In the genomic region with DNA sequence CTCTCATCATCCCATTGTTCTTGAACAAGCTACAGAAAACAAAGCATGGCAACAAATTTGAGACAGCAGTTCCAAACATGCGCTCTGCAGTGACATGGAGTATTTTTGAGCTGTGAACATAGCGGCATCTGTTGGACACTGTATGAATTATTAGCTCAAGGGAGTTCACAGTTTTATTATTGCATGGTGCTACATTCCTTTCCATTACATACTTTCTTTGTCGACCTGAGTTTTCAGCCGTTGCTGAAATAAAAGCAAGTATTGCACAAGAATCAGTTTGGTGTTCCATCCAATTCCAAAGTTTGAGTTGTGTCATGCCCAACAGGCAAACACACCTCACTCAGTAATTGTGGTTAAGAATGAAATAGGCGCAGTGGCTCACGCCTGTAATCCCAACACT, we compare ENCODE assay signal across 9 cellular contexts. TPM values are rescaled to one million over a fixed set of nuclear protein-coding genes. Genes with fewer than 3 reads are reported as not detected.
DNase-seq lines count a peak whose midpoint lies in the region; ATAC-seq and TF ChIP-seq lines count a peak whose summit lies in the region.
"Had no signal": no experiment of that assay in that cellular context is flagged by ENCODE, and none has a peak within 500 bp of the region (broad histone marks: within the 10 kb centered on the region; RNA-seq: fewer than 3 reads in every experiment).

No MANE protein-coding gene starts in this region.

- ATAC-seq in naive thymus-derived CD4-positive, alpha-beta T cell, result peak; percentile 54

- intact Hi-C loops in MCF 10A (cut with micrococcal nuclease), result loop anchor here (1.0 to 5.0 kb wide), 8 partner anchors 44 to 145 kb away; a partner anchor contains a TSS
- intact Hi-C loops in naive thymus-derived CD4-positive, alpha-beta T cell (cut with micrococcal nuclease), result loop anchor here (1.0 to 5.0 kb wide), 3 partner anchors 47 to 145 kb away; a partner anchor contains a TSS

- H3K4me3 ChIP-seq in GM12875 (ENCODE audit: low read depth, low read length), result no peak overlapping the region
- H3K4me3 ChIP-seq in naive thymus-derived CD4-positive, alpha-beta T cell (ENCODE audit: low read length), result no peak overlapping the region
- no peak overlapping the region for H3K4me3 ChIP-seq in effector memory CD4-positive, alpha-beta T cell (ENCODE audit: insufficient read depth, low read depth, low read length, poor library complexity, severe bottlenecking)

- peak; percentile 61 for DNase-seq in ACHN
- DNase-seq in NCI-H187 (lab: John Stamatoyannopoulos, UW), result peak; percentile 31 to 49
- peak; percentile 92 for DNase-seq in MCF 10A (ENCODE audit: unreplicated experiment)
- peak in 1 of 9 donors; percentile 6 for DNase-seq in naive thymus-derived CD4-positive, alpha-beta T cell
- no peak for DNase-seq in epidermal melanocyte (ENCODE audit: insufficient read length, low spot score)
- DNase-seq in glutamatergic neuron, result no peak
- no peak for DNase-seq in effector memory CD4-positive, alpha-beta T cell
- DNase-seq: activated naive CD8-positive, alpha-beta T cell treated with anti-CD3 and anti-CD28 coated beads, Interleukin-2, amount 10 ng/mL, durations not matched to agents 7 days and 5 days had no signal

- H3K9me3 ChIP-seq in naive thymus-derived CD4-positive, alpha-beta T cell (ENCODE audit: control insufficient read depth in 2 of 3, low read length in 3 of 3), result no peaks in the 10 kb centered on the region
- H3K9me3 ChIP-seq in effector memory CD4-positive, alpha-beta T cell (ENCODE audit: control insufficient read depth, low read length), result no peaks in the 10 kb centered on the region

- peaks cover 14% of the 10 kb centered on the region for H3K4me1 Mint-ChIP-seq in MCF 10A (ENCODE audit: insufficient read depth, unreplicated experiment)
- H3K4me1 Mint-ChIP-seq in naive thymus-derived CD4-positive, alpha-beta T cell, result peaks cover 0 to 3% (median 0%) of the 10 kb centered on the region in 7 donors
- no peaks in the 10 kb centered on the region for H3K4me1 Mint-ChIP-seq in glutamatergic neuron (ENCODE audit: low read depth, unreplicated experiment)

- no peaks in the 10 kb centered on the region for H3K27me3 Mint-ChIP-seq in MCF 10A (ENCODE audit: insufficient read depth, unreplicated experiment)
- H3K27me3 Mint-ChIP-seq in naive thymus-derived CD4-positive, alpha-beta T cell, result peaks cover 8 to 40% (median 26%) of the 10 kb centered on the region in 5 donors
- no peaks in the 10 kb centered on the region for H3K27me3 Mint-ChIP-seq in glutamatergic neuron (ENCODE audit: unreplicated experiment)

- TF ChIP-seq CTCF in GM12875 (IDR thresholded peaks at IDR 0.05; ENCODE audit: borderline replicate concordance, insufficient read depth, low read depth, low read length) (peak; percentile 28; the same call in 1 of the 2 replicates), MCF 10A (IDR thresholded peaks at IDR 0.05; ENCODE audit: unreplicated experiment) (peak; percentile 72), glutamatergic neuron (IDR thresholded peaks at IDR 0.05; ENCODE audit: partially characterized antibody, unreplicated experiment) (no peak)

- BruUV-seq in MCF 10A (replicated peaks; lab: Mats Ljungman, UMichigan), result no TSS peak

- POLR2A ChIA-PET in MCF 10A (lab: Yijun Ruan, JAX), result interaction anchor here (0.7 to 2.5 kb wide), 24 partner anchors 11 to 145 kb away, joined by 3 to 24 read pairs (median 4); a partner anchor contains a TSS
- POLR2A ChIA-PET in naive thymus-derived CD4-positive, alpha-beta T cell (lab: Charles Lee), result interaction anchor here (0.9 kb wide), 1 partner anchor 129 kb away, joined by 3 read pairs; no protein-coding TSS in a partner anchor

- H3K27ac ChIP-seq in naive thymus-derived CD4-positive, alpha-beta T cell (ENCODE audit: low read depth, low read length), result no peak overlapping the region
- H3K27ac ChIP-seq in effector memory CD4-positive, alpha-beta T cell (ENCODE audit: insufficient read depth, low read length, poor library complexity, severe bottlenecking), result no peak overlapping the region

- in situ Hi-C loops in ACHN (cut with HindIII; ENCODE audit: low pct_ligation_motif_present, low pct_unique_long_range_greater_than_20kb, low sequenced_read_pairs), result no loop called here

- H3K36me3 ChIP-seq in naive thymus-derived CD4-positive, alpha-beta T cell (ENCODE audit: control insufficient read depth in 2 of 3, insufficient read depth in 3 of 3, low read length in 3 of 3), result no peaks in the 10 kb centered on the region
- no peaks in the 10 kb centered on the region for H3K36me3 ChIP-seq in effector memory CD4-positive, alpha-beta T cell (ENCODE audit: control insufficient read depth, insufficient read depth, low read length)

- CTCF ChIA-PET in MCF 10A (lab: Yijun Ruan, JAX), result interaction anchor here (0.5 to 3.2 kb wide), 52 partner anchors 10 to 1122 kb away, joined by 3 to 52 read pairs (median 4); a partner anchor contains a TSS
- CTCF ChIA-PET in naive thymus-derived CD4-positive, alpha-beta T cell (lab: Charles Lee), result interaction anchor here (0.5 to 1.1 kb wide), 5 partner anchors 8 to 145 kb away, joined by 3 to 8 read pairs (median 3); no protein-coding TSS in a partner anchor

- H3K27ac Mint-ChIP-seq in MCF 10A (ENCODE audit: low read depth, unreplicated experiment), result no peak overlapping the region
- no peak overlapping the region for H3K27ac Mint-ChIP-seq in naive thymus-derived CD4-positive, alpha-beta T cell
- H3K27ac Mint-ChIP-seq in glutamatergic neuron (ENCODE audit: unreplicated experiment), result no peak overlapping the region
- H3K27ac Mint-ChIP-seq: activated naive CD8-positive, alpha-beta T cell treated with anti-CD3 and anti-CD28 coated beads, Interleukin-2, amount 10 ng/mL, durations not matched to agents 7 days and 5 days had no signal

- no peaks in the 10 kb centered on the region for H3K4me1 ChIP-seq in naive thymus-derived CD4-positive, alpha-beta T cell (ENCODE audit: control insufficient read depth in 2 of 2, insufficient read depth in 2 of 2, low read length in 2 of 2)
- no peaks in the 10 kb centered on the region for H3K4me1 ChIP-seq in effector memory CD4-positive, alpha-beta T cell (ENCODE audit: control insufficient read depth, insufficient read depth, low read length, poor library complexity, severe bottlenecking)

- H3K9me3 Mint-ChIP-seq in MCF 10A (ENCODE audit: unreplicated experiment) (no peaks in the 10 kb centered on the region), glutamatergic neuron (ENCODE audit: unreplicated experiment) (no peaks in the 10 kb centered on the region)
- H3K9me3 Mint-ChIP-seq in naive thymus-derived CD4-positive, alpha-beta T cell, result peaks cover 0 to 4% (median 0%) of the 10 kb centered on the region in 11 donors
- H3K9me3 Mint-ChIP-seq: activated naive CD8-positive, alpha-beta T cell treated with anti-CD3 and anti-CD28 coated beads, Interleukin-2, amount 10 ng/mL, durations not matched to agents 7 days and 5 days had no signal

- H3K36me3 Mint-ChIP-seq in MCF 10A (ENCODE audit: insufficient read depth, unreplicated experiment), result no peaks in the 10 kb centered on the region
- peaks cover 0 to 7% (median 0%) of the 10 kb centered on the region in 5 donors for H3K36me3 Mint-ChIP-seq in naive thymus-derived CD4-positive, alpha-beta T cell
- H3K36me3 Mint-ChIP-seq in glutamatergic neuron (ENCODE audit: unreplicated experiment), result no peaks in the 10 kb centered on the region
- H3K36me3 Mint-ChIP-seq: activated naive CD8-positive, alpha-beta T cell treated with anti-CD3 and anti-CD28 coated beads, Interleukin-2, amount 10 ng/mL, durations not matched to agents 7 days and 5 days had no signal

- H3K27me3 ChIP-seq in naive thymus-derived CD4-positive, alpha-beta T cell (ENCODE audit: control insufficient read depth in 2 of 2, insufficient read depth in 2 of 2, low read length in 2 of 2), result no peaks in the 10 kb centered on the region
- H3K27me3 ChIP-seq in effector memory CD4-positive, alpha-beta T cell (replicated peaks; ENCODE audit: control insufficient read depth, insufficient read depth, low read length, poor library complexity, severe bottlenecking), result no peaks in the 10 kb centered on the region

- H3K4me3 Mint-ChIP-seq in MCF 10A (ENCODE audit: unreplicated experiment) (no peak overlapping the region), glutamatergic neuron (ENCODE audit: unreplicated experiment) (no peak overlapping the region)
- no peak overlapping the region for H3K4me3 Mint-ChIP-seq in naive thymus-derived CD4-positive, alpha-beta T cell
- H3K4me3 Mint-ChIP-seq: activated naive CD8-positive, alpha-beta T cell treated with anti-CD3 and anti-CD28 coated beads, Interleukin-2, amount 10 ng/mL, durations not matched to agents 7 days and 5 days had no signal

RNA-seq across cellular contexts. Expression of a gene that starts 30.1 kb away (rescaled TPM):
- not detected in 2 replicates for total RNA-seq in MCF 10A (2022)
- total RNA-seq in naive thymus-derived CD4-positive, alpha-beta T cell, result not detected
- not detected for polyA plus RNA-seq in naive thymus-derived CD4-positive, alpha-beta T cell
- not detected for total RNA-seq in glutamatergic neuron (ENCODE audit: unreplicated experiment)
- total RNA-seq: activated naive CD8-positive, alpha-beta T cell treated with anti-CD3 and anti-CD28 coated beads, Interleukin-2, amount 10 ng/mL, durations not matched to agents 7 days and 5 days had no signal

RNA-seq across cellular contexts. Expression of a gene that starts 48.7 kb away (rescaled TPM):
- total RNA-seq in MCF 10A (2022), result 10.7 and 14.2 TPM in 2 replicates
- 10 to 100 TPM in 1 of 5 experiments, 1 to 10 TPM in 4; 3.7 to 30.8 (median 8.3) TPM for total RNA-seq in naive thymus-derived CD4-positive, alpha-beta T cell
- 10 to 100 TPM; 17.8 to 20.4 TPM for polyA plus RNA-seq in naive thymus-derived CD4-positive, alpha-beta T cell
- 6.9 TPM for total RNA-seq in glutamatergic neuron (ENCODE audit: unreplicated experiment)

Comparison
In these comparisons a context has a peak if more than half of its experiments do, and no peak if none do; other contexts are left out.
1. DNase-seq: peak in ACHN (single experiment), NCI-H187 (2 of 2) and MCF 10A (single experiment); none in epidermal melanocyte (single experiment), glutamatergic neuron (single experiment) and effector memory CD4-positive, alpha-beta T cell (0 of 3).